16 cellular contexts compared by ENCODE assay signal in the genomic region with DNA sequence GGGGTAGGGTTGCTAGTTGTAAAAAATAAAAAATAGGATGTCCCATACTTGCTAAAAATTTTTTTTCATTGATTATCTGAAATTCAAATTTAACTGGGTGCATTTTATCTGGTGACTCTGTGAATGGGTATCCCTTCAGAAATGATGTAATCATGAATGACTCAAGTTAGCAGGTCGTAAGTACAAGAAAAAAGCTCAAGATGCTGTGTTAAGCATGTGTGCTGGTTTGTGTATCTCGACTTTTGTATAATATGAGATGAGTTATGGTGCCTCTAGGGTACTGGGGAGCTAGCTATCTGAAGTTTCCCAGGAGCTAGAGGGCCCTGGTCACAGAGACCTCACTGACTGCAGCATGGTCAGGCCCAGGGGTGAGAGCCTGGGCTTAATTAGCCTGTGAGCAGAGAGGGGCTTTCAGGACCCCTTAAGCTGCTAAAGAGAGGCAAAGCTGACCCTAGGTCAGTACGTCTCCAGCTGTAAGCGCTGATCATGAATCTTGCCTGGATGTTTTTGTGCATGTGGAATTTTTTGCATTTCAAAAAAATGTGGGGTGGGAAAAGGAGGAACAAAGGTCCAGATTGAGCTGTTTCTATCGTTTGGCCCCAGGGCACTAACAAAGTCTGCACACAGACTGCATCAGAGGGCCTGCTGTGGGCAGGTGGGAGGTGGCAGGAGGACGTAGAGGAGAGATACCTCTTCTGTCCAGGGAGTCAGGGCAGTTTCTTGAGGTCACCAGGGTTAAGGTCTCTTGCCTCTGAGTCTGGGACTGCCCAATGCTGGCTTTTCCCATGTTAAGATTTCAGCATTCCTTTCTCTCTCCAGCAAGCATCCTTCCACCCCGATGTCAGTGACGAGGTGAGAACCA.
DNase-seq lines count a peak whose midpoint lies in the region; TF ChIP-seq lines count a peak whose summit lies in the region.
"Had no signal": no experiment of that assay in that cellular context is flagged by ENCODE, and none has a peak within 500 bp of the region (broad histone marks: within the 10 kb centered on the region; RNA-seq: fewer than 3 reads in every experiment).

No MANE protein-coding gene starts in this region.

- DNase-seq in EH (ENCODE audit: low read depth) (peak; percentile 71), NCI-H226 (peak; percentile 60), epithelial cell of esophagus (ENCODE audit: low read depth) (peak; percentile 57), non-pigmented ciliary epithelial cell (ENCODE audit: low read depth) (peak; percentile 35), amygdala (lab: John Stamatoyannopoulos, UW) (no peak), anterior cingulate cortex (lab: John Stamatoyannopoulos, UW) (no peak), GM20000 (ENCODE audit: low spot score) (no peak), H7 (no peak)
- DNase-seq: activated naive CD4-positive, alpha-beta T cell treated with anti-CD3 and anti-CD28 coated beads for 36 hours; naive thymus-derived CD4-positive, alpha-beta T cell; NCI-H1417; NCI-H526 treated with DMSO at 0.1 percent for 48 hours; Right ventricle myocardium superior had no signal

- peaks cover 2% of the 10 kb centered on the region; the same call in 1 of the 2 replicates for H3K27me3 ChIP-seq in H7 (ENCODE audit: control insufficient read depth, insufficient read depth, low read length)

- TF ChIP-seq CTCF in epithelial cell of esophagus (IDR thresholded peaks at IDR 0.05; ENCODE audit: insufficient read depth, low read depth, low read length, missing control alignments) (no peak), GM20000 (IDR thresholded peaks at IDR 0.05; ENCODE audit: extremely low read depth, missing control alignments) (no peak)

- no peaks in the 10 kb centered on the region for H3K36me3 ChIP-seq in H7 (replicated peaks; ENCODE audit: control insufficient read depth, insufficient read depth, low read length)

- no peak overlapping the region for H3K4me3 ChIP-seq in epithelial cell of esophagus (ENCODE audit: low read length)
- H3K4me3 ChIP-seq in H7 (ENCODE audit: insufficient read depth, low read depth, low read length): no peak overlapping the region
- H3K4me3 ChIP-seq: coronary artery, GM23338, skin epidermis had no signal

Comparison
In these comparisons a context has a peak if more than half of its experiments do, and no peak if none do; other contexts are left out.
1. DNase-seq: peak in EH (single experiment), NCI-H226 (single experiment), epithelial cell of esophagus (single experiment) and non-pigmented ciliary epithelial cell (single experiment); none in amygdala (0 of 56), anterior cingulate cortex (0 of 58), GM20000 (single experiment) and H7 (single experiment).